6 cellular contexts compared by ENCODE assay signal in the genomic region with DNA sequence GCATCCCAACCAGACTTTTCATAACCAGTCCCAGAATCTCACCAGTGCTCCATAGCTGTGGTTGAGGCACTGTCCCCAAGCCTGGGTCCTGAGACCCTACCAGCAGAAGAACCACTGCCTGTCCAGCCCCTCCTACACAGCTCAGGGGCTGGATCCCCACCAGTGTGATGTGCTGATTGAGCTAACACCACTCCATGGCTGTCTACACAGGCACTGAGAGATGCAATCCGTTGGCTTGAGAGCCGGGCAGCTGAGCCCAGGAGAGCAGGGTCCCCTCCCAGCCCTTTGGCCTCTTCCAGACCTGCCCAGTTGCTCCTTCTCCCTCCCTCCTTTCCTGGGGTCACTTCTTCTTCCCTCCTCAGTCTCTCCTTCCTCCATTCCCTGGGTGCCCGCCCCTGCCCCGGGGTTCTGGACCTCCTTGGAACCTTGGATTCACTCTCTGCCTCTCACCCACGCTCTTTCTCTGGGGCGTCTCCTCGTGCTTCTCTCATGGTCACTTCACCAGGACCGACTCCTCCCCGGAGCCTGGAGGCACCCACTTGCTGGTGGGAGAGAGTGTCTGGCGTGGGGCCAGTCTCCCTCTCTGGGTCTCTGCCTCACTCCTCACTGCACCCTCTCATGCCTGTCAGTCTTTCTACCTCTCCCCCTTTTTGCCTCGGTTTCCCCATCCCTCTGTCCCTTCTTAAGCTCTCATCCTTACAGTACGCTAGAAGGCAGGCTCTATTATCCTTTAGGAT. TPM values are rescaled to one million over a fixed set of nuclear protein-coding genes. Genes with fewer than 3 reads are reported as not detected.
DNase-seq lines count a peak whose midpoint lies in the region; ATAC-seq and TF ChIP-seq lines count a peak whose summit lies in the region.

No MANE protein-coding gene starts in this region.

- no peak overlapping the region for H2AFZ ChIP-seq in neural progenitor cell (replicated peaks)

- H3K4me1 ChIP-seq in breast epithelium (peaks cover 5 to 13% of the 10 kb centered on the region in 2 donors), neural progenitor cell (peaks cover 17% of the 10 kb centered on the region)

- TF ChIP-seq POLR2A in breast epithelium (IDR thresholded peaks at IDR 0.05), result no peak

- peak overlapping the region; percentile 31 for H3K27ac Mint-ChIP-seq in neural progenitor cell

- peak; percentile 11 for ATAC-seq in HG03354 (IDR thresholded peaks at IDR 0.05; ENCODE audit: poor library complexity, severe bottlenecking, unreplicated experiment)
- ATAC-seq in GM21367 (IDR thresholded peaks at IDR 0.05; ENCODE audit: unreplicated experiment), result no peak
- ATAC-seq in GM21825 (IDR thresholded peaks at IDR 0.05; ENCODE audit: unreplicated experiment), result no peak

- no peaks in the 10 kb centered on the region for H3K9me3 Mint-ChIP-seq in neural progenitor cell

- no peak for DNase-seq in breast epithelium (ENCODE audit: low spot score in 2 of 2)
- no peak for DNase-seq in neural progenitor cell (ENCODE audit: low spot score)
- no peak for DNase-seq in ecto neural progenitor cell (ENCODE audit: low spot score)

- H3K27me3 ChIP-seq in breast epithelium (no peaks in the 10 kb centered on the region), neural progenitor cell (no peaks in the 10 kb centered on the region)

- intact Hi-C loops in breast epithelium (cut with DNase I; ENCODE audit: low total_unique reads), result no loop called here

- H3K79me2 ChIP-seq in neural progenitor cell (ENCODE audit: low read depth), result peaks cover 15% of the 10 kb centered on the region

- H3F3A ChIP-seq in neural progenitor cell (ENCODE audit: low read depth), result peaks cover 8% of the 10 kb centered on the region

- H3K9me3 ChIP-seq in breast epithelium, result no peaks in the 10 kb centered on the region
- H3K9me3 ChIP-seq in neural progenitor cell (ENCODE audit: low read depth), result no peaks in the 10 kb centered on the region

- H3K9ac ChIP-seq in neural progenitor cell, result no peak overlapping the region

- peak overlapping the region; percentile 71 for H3K4me2 ChIP-seq in neural progenitor cell

- H3K36me3 ChIP-seq in breast epithelium, result no peaks in the 10 kb centered on the region
- no peaks in the 10 kb centered on the region for H3K36me3 ChIP-seq in neural progenitor cell

- peaks cover 3% of the 10 kb centered on the region for H3K27me3 Mint-ChIP-seq in neural progenitor cell (ENCODE audit: insufficient read depth, low read depth)

- H3K4me3 ChIP-seq in breast epithelium, result peak overlapping the region; percentile 17 to 98 (median 92)
- H3K4me3 ChIP-seq in neural progenitor cell, result peak overlapping the region; percentile 34

- peaks cover 10% of the 10 kb centered on the region for H3K36me3 Mint-ChIP-seq in neural progenitor cell

- H3K27ac ChIP-seq in breast epithelium, result peak overlapping the region; percentile 73 to 95
- H3K27ac ChIP-seq in neural progenitor cell, result no peak overlapping the region

- H4K20me1 ChIP-seq in neural progenitor cell (ENCODE audit: low read depth), result peaks cover 33% of the 10 kb centered on the region

- H3K4me3 Mint-ChIP-seq in neural progenitor cell, result peak overlapping the region; percentile 70

- peaks cover 40% of the 10 kb centered on the region for H3K4me1 Mint-ChIP-seq in neural progenitor cell

- TF ChIP-seq CTCF in breast epithelium (IDR thresholded peaks at IDR 0.05), result no peak
- no peak for TF ChIP-seq CTCF in neural progenitor cell (IDR thresholded peaks at IDR 0.05)

RNA-seq across cellular contexts. Expression of gene SCYL1, which starts 0.7 kb away (rescaled TPM):
- total RNA-seq in breast epithelium (10 to 100 TPM; 74.1 to 83.4 (median 83.2) TPM), neural progenitor cell (ENCODE audit: low replicate concordance) (16.9 and 45.2 TPM in 2 replicates)

RNA-seq across cellular contexts. Expression of gene MALAT1, which starts 25.3 kb away (rescaled TPM):
- total RNA-seq in breast epithelium (over 10,000 TPM; 14,217 to 22,312 (median 18,959) TPM), neural progenitor cell (ENCODE audit: low replicate concordance) (5,397 and 9,030 TPM in 2 replicates)

RNA-seq across cellular contexts. Expression of gene LTBP3, which starts 34.0 kb away (rescaled TPM):
- 10 to 100 TPM; 63.0 to 98.9 (median 95.7) TPM for total RNA-seq in breast epithelium
- 1.2 and 6.1 TPM in 2 replicates for total RNA-seq in neural progenitor cell (ENCODE audit: low replicate concordance)

RNA-seq across cellular contexts. Expression of gene ZNRD2, which starts 46.1 kb away (rescaled TPM):
- 10 to 100 TPM; 48.9 to 60.0 (median 59.4) TPM for total RNA-seq in breast epithelium
- total RNA-seq in neural progenitor cell (ENCODE audit: low replicate concordance), result 15.5 and 34.0 TPM in 2 replicates

RNA-seq across cellular contexts. Expression of gene FAM89B, which starts 48.2 kb away (rescaled TPM):
- total RNA-seq in breast epithelium (10 to 100 TPM; 37.4 to 51.4 (median 40.8) TPM), neural progenitor cell (ENCODE audit: low replicate concordance) (11.7 and 27.8 TPM in 2 replicates)
